ENCODE assay signal across 8 cellular contexts in the genomic region with DNA sequence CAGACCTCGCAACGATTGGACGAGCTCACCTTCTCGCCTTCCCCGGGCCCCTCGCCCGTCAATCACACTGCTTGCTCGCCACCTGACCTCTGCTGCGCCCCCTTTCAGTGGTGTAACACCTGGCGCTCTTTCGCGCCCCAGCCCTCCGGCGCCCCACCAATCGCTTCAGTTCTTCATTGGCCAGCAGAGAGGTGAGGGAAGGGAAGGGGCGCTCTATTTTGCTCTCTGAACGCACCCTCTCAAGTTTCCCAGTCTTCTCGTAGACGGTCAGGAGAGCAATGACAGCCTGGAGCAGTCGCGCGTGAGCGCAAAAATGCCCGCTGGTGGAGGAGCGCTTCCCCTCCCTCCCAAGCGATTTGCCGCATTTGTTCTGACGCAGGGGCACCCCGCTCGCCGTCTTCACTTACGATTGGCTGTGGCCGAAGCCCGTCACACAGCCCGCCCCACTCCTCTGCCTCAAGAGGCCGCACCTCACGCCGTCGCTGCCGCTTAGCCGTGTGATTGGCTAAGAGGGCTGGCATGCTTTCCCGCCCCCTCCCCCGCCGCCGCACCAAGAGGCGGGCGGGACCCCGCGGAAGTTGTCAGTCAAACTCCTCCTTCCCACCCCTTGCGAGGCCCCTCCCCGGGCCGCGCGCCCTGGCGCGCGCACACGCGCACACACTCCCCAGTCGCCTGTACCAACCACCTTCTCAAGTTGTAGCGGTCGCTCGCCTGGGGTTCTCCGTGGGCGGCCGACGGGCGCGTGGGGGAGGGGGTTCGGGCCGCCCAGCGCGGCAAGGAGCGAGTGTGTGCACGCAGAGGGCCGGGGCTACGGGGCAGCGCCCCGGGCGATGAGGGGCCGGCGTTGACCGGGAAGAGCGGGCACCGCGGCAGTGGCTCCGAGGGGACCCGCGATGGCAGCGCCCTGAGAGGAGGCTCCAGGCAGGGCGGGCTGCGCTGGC. TPM values are rescaled to one million over a fixed set of nuclear protein-coding genes. Genes with fewer than 3 reads are reported as not detected.
DNase-seq lines count a peak whose midpoint lies in the region; ATAC-seq and TF ChIP-seq lines count a peak whose summit lies in the region.

A gene (plus strand): TSS at position 667 of the 941 bp plus-strand sequence. CDS start 701 bp downstream, outside the sequence.

- H3K36me3 Mint-ChIP-seq in activated naive CD8-positive, alpha-beta T cell: no peaks in the 10 kb centered on the region

- no peaks in the 10 kb centered on the region for H3K36me3 ChIP-seq in osteoblast (ENCODE audit: insufficient read depth, low read length)
- H3K36me3 ChIP-seq in thymus (ENCODE audit: control insufficient read depth, insufficient read depth): no peaks in the 10 kb centered on the region

- under 1% methylated on average over 92 of the region's 92 CpGs for WGBS in thymus

- peak within 1 kb of the TSS; percentile 97 for H3K27ac Mint-ChIP-seq in activated naive CD8-positive, alpha-beta T cell

- H3K4me3 Mint-ChIP-seq in activated naive CD8-positive, alpha-beta T cell: peak within 1 kb of the TSS; percentile 99

- H3K27me3 ChIP-seq in osteoblast (ENCODE audit: insufficient read depth, low read length): no peaks in the 10 kb centered on the region
- no peaks in the 10 kb centered on the region for H3K27me3 ChIP-seq in thymus (ENCODE audit: control insufficient read depth, insufficient read depth)

- no peaks in the 10 kb centered on the region for H3K9me3 Mint-ChIP-seq in activated naive CD8-positive, alpha-beta T cell (ENCODE audit: low read depth)

- H3K27me3 Mint-ChIP-seq in activated naive CD8-positive, alpha-beta T cell: no peaks in the 10 kb centered on the region

- ATAC-seq in HG02588 (IDR thresholded peaks at IDR 0.05; ENCODE audit: unreplicated experiment): peak; percentile 90

- DNase-seq in GM10248 (ENCODE audit: extremely low spot score) (peak; percentile 97), NCI-H1092 (lab: John Stamatoyannopoulos, UW) (peak; percentile 98), SKM-1 (lab: John Stamatoyannopoulos, UW; ENCODE audit: unreplicated experiment) (peak; percentile 99), glomerular visceral epithelial cell (ENCODE audit: extremely low spot score) (peak; percentile 100), osteoblast (ENCODE audit: insufficient read length, low spot score, missing footprints) (peak; percentile 99)

- H3K4me3 ChIP-seq in osteoblast (ENCODE audit: insufficient read depth, low read length) (peak within 1 kb of the TSS; percentile 95), thymus (ENCODE audit: low read length) (peak within 1 kb of the TSS; percentile 95)

- no peaks in the 10 kb centered on the region for H3K9me3 ChIP-seq in osteoblast (ENCODE audit: low read depth, low read length)
- no peaks in the 10 kb centered on the region for H3K9me3 ChIP-seq in thymus (ENCODE audit: control insufficient read depth)

- peaks cover 15% of the 10 kb centered on the region for H4K20me1 ChIP-seq in osteoblast (ENCODE audit: insufficient read depth, low read length)

- peaks cover 37% of the 10 kb centered on the region for H3K79me2 ChIP-seq in osteoblast (ENCODE audit: insufficient read depth, low read length)

- H2AFZ ChIP-seq in osteoblast (ENCODE audit: low read length): peak within 1 kb of the TSS; percentile 100

- H3K4me1 Mint-ChIP-seq in activated naive CD8-positive, alpha-beta T cell (ENCODE audit: low read depth): peaks cover 39% of the 10 kb centered on the region

- H3K27ac ChIP-seq in osteoblast (ENCODE audit: low read depth, low read length) (peak within 1 kb of the TSS; percentile 84), thymus (ENCODE audit: low read depth) (peak within 1 kb of the TSS; percentile 100)

- CTCF ChIA-PET in GM10248 (lab: Yijun Ruan, JAX): interaction anchor here (0.6 to 1.4 kb wide), 12 partner anchors 10 to 604 kb away, joined by 3 to 7 read pairs (median 3); a partner anchor contains a TSS

- peak within 1 kb of the TSS; percentile 95 for H3K4me2 ChIP-seq in osteoblast (ENCODE audit: insufficient read depth, low read length)

- H3K4me1 ChIP-seq in osteoblast (ENCODE audit: insufficient read depth, low read length) (peaks cover 18% of the 10 kb centered on the region), thymus (ENCODE audit: control insufficient read depth, insufficient read depth, low read length) (peaks cover 23% of the 10 kb centered on the region)

- TF ChIP-seq CTCF in GM10248 (IDR thresholded peaks at IDR 0.05; ENCODE audit: control extremely low read depth, extremely low read depth, low read depth, missing control alignments) (peak; percentile 39), osteoblast (IDR thresholded peaks at IDR 0.05; ENCODE audit: extremely low read depth, low read depth, low read length) (no peak)

- POLR2A ChIA-PET in GM10248 (lab: Yijun Ruan, JAX): interaction anchor here (0.6 to 1.1 kb wide), 4 partner anchors 53 to 324 kb away, joined by 3 to 5 read pairs (median 3); a partner anchor contains a TSS

RNA-seq across cellular contexts. Expression of the gene that starts here (rescaled TPM):
- total RNA-seq in osteoblast: 21.4 and 24.8 TPM in 2 replicates
- 49.7 TPM for polyA plus RNA-seq in thymus

Comparison
In these comparisons a context has a peak if more than half of its experiments do, and no peak if none do; other contexts are left out.
1. Peak in every context shown above with its lines: DNase-seq, ATAC-seq, H3K4me3 ChIP-seq and H3K27ac ChIP-seq.